15 cellular contexts compared by ENCODE assay signal in the genomic region with DNA sequence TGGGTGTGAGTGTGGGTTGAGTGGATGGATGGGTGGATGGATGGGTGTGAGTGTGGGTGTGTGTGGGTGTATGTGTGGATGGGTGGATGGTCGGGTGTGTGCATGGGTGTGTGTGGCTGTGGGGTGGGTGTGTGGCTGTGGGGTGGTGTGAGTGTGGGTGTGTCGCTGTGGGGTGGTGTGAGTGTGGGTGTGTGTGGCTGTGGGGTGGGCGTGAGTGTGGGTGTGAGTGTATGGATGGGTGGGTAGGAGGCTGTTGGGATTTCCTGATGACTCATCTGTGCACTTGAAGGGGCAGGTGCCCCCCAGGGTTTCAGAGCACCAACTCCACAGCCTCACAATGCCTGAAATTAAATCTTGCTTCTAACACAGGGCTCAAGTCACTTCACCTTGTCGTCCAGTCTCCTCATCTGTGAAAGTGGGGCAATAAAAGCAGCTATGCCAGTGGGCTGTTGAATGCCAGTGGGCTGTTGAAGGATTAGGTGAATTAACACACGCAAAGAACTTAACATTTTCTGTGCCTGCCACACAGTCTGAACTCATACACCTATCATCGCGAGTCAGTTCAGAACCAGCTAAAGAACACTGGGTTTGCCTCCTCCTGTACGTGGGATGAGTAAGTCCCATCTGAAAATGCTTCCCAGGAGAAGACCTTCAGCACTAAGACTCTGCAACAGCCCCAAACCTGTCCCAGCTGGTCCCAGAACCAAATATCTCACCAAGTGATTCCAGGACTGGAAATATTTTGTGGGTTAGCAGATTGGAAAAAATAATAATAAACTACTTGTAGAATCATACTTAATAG. TPM values are rescaled to one million over a fixed set of nuclear protein-coding genes. Genes with fewer than 3 reads are reported as not detected.
DNase-seq lines count a peak whose midpoint lies in the region; ATAC-seq and TF ChIP-seq lines count a peak whose summit lies in the region.
"Had no signal": no experiment of that assay in that cellular context is flagged by ENCODE, and none has a peak within 500 bp of the region (broad histone marks: within the 10 kb centered on the region; RNA-seq: fewer than 3 reads in every experiment).

No MANE protein-coding gene starts in this region.

- CTCF ChIA-PET in activated CD8-positive, alpha-beta T cell treated with anti-CD3 and anti-CD28 coated beads for 36 hours (lab: Charles Lee): interaction anchor here (0.7 kb wide), 1 partner anchor 39 kb away, joined by 3 read pairs; no protein-coding TSS in a partner anchor

- no peak overlapping the region for H3K27ac ChIP-seq in upper lobe of right lung
- H3K27ac ChIP-seq: hepatocyte, HL-60, testis had no signal

- H3K4me1 ChIP-seq in upper lobe of right lung: no peaks in the 10 kb centered on the region
- H3K4me1 ChIP-seq: testis had no signal

- POLR2A ChIA-PET in activated CD8-positive, alpha-beta T cell treated with anti-CD3 and anti-CD28 coated beads for 36 hours (lab: Charles Lee): no interaction called here

- H3K4me3 Mint-ChIP-seq in activated CD8-positive, alpha-beta T cell treated with anti-CD3 and anti-CD28 coated beads for 36 hours: no peak overlapping the region
- H3K4me3 Mint-ChIP-seq in immature natural killer cell: peak overlapping the region in 1 of 5 donors; percentile 54

- H3K27me3 Mint-ChIP-seq in activated CD8-positive, alpha-beta T cell treated with anti-CD3 and anti-CD28 coated beads for 36 hours: no peaks in the 10 kb centered on the region
- peaks cover 0 to 3% (median 0%) of the 10 kb centered on the region in 3 donors for H3K27me3 Mint-ChIP-seq in immature natural killer cell (ENCODE audit: low read depth in 3 of 3)

- peaks cover 41% of the 10 kb centered on the region for H3K4me1 Mint-ChIP-seq in activated CD8-positive, alpha-beta T cell treated with anti-CD3 and anti-CD28 coated beads for 36 hours (ENCODE audit: low read depth)
- peaks cover 38 to 74% of the 10 kb centered on the region in 2 donors for H3K4me1 Mint-ChIP-seq in immature natural killer cell

- intact Hi-C loops in activated CD8-positive, alpha-beta T cell treated with anti-CD3 and anti-CD28 coated beads for 36 hours (cut with micrococcal nuclease): no loop called here
- intact Hi-C loops in upper lobe of right lung (cut with DNase I): no loop called here

- DNase-seq in stimulated activated CD4-positive, alpha-beta T cell treated with anti-CD3 and anti-CD28 coated beads, Interleukin-2, amount 100 ng/mL, for 4 hours (ENCODE audit: low read depth): peak; percentile 9
- no peak for DNase-seq in stimulated activated CD4-positive, alpha-beta T cell treated with anti-CD3 and anti-CD28 coated beads, Interleukin-15, amount 100 ng/mL, for 24 hours
- no peak for DNase-seq in activated CD8-positive, alpha-beta T cell treated with anti-CD3 and anti-CD28 coated beads for 36 hours
- DNase-seq in immature natural killer cell (peak; percentile 5 to 19 (median 18)), upper lobe of right lung (no peak), HCEC 1CT (no peak)
- DNase-seq: kidney glomerular epithelial cell, NCI-H1092, right cardiac atrium, testis had no signal

- H3K27ac Mint-ChIP-seq in activated CD8-positive, alpha-beta T cell treated with anti-CD3 and anti-CD28 coated beads for 36 hours: peak overlapping the region; percentile 79
- peak overlapping the region; percentile 78 to 91 (median 88) for H3K27ac Mint-ChIP-seq in immature natural killer cell

- no peaks in the 10 kb centered on the region for H3K9me3 ChIP-seq in upper lobe of right lung
- H3K9me3 ChIP-seq: testis had no signal

- H3K9me3 Mint-ChIP-seq in activated CD8-positive, alpha-beta T cell treated with anti-CD3 and anti-CD28 coated beads for 36 hours: no peaks in the 10 kb centered on the region
- no peaks in the 10 kb centered on the region for H3K9me3 Mint-ChIP-seq in immature natural killer cell

- ATAC-seq in activated CD8-positive, alpha-beta T cell treated with anti-CD3 and anti-CD28 coated beads for 36 hours: peak; percentile 16
- ATAC-seq in upper lobe of right lung (peak; percentile 50), GM18520 (IDR thresholded peaks at IDR 0.05; ENCODE audit: unreplicated experiment) (no peak), HG03565 (IDR thresholded peaks at IDR 0.05; ENCODE audit: unreplicated experiment) (no peak)
- ATAC-seq: Panc1 had no signal

- H3K36me3 Mint-ChIP-seq in activated CD8-positive, alpha-beta T cell treated with anti-CD3 and anti-CD28 coated beads for 36 hours (ENCODE audit: low read depth): peaks cover 48% of the 10 kb centered on the region
- H3K36me3 Mint-ChIP-seq in immature natural killer cell: peaks cover under 1 to 25% (median 22%) of the 10 kb centered on the region in 3 donors

- H3K4me3 ChIP-seq in upper lobe of right lung: no peak overlapping the region
- H3K4me3 ChIP-seq: hepatocyte, testis had no signal

- no peaks in the 10 kb centered on the region for H3K27me3 ChIP-seq in upper lobe of right lung
- H3K27me3 ChIP-seq: hepatocyte, testis had no signal

- no peak for TF ChIP-seq CTCF in activated CD8-positive, alpha-beta T cell treated with anti-CD3 and anti-CD28 coated beads for 36 hours (IDR thresholded peaks at IDR 0.05)
- TF ChIP-seq CTCF in upper lobe of right lung (IDR thresholded peaks at IDR 0.05): no peak

- H3K36me3 ChIP-seq in upper lobe of right lung: peaks cover 13% of the 10 kb centered on the region

RNA-seq across cellular contexts. Expression of gene SFMBT2, which starts 32.0 kb away (rescaled TPM):
- 10 to 100 TPM; 23.8 to 27.6 TPM for total RNA-seq in activated CD8-positive, alpha-beta T cell treated with anti-CD3 and anti-CD28 coated beads for 36 hours
- 1 to 10 TPM; 1.5 to 9.8 (median 3.1) TPM for polyA plus RNA-seq in immature natural killer cell
- total RNA-seq in upper lobe of right lung: 16.1 TPM

Comparison
In these comparisons a context has a peak if more than half of its experiments do, and no peak if none do; other contexts are left out.
1. DNase-seq: peak in stimulated activated CD4-positive, alpha-beta T cell treated with anti-CD3 and anti-CD28 coated beads, Interleukin-2, amount 100 ng/mL, for 4 hours (single experiment) and immature natural killer cell (3 of 3); none in stimulated activated CD4-positive, alpha-beta T cell treated with anti-CD3 and anti-CD28 coated beads, Interleukin-15, amount 100 ng/mL, for 24 hours (single experiment), activated CD8-positive, alpha-beta T cell treated with anti-CD3 and anti-CD28 coated beads for 36 hours (single experiment), upper lobe of right lung (single experiment) and HCEC 1CT (single experiment).
2. ATAC-seq: peak in activated CD8-positive, alpha-beta T cell treated with anti-CD3 and anti-CD28 coated beads for 36 hours (single experiment) and upper lobe of right lung (single experiment); none in GM18520 (single experiment) and HG03565 (single experiment).